8 cellular contexts compared by ENCODE assay signal in genomic region chr14:49863483-49864262, GRCh38. TPM values are rescaled to one million over a fixed set of nuclear protein-coding genes. Genes with fewer than 3 reads are reported as not detected.
DNase-seq lines count a peak whose midpoint lies in the region; ATAC-seq and TF ChIP-seq lines count a peak whose summit lies in the region.

No MANE protein-coding gene starts in this region.

- H4K20me1 ChIP-seq in DOHH2 (ENCODE audit: control insufficient read depth, insufficient read depth, low read depth, low read length), result no peaks in the 10 kb centered on the region
- H4K20me1 ChIP-seq in osteoblast (ENCODE audit: insufficient read depth, low read length), result no peaks in the 10 kb centered on the region

- peak overlapping the region; percentile 96 for H2AFZ ChIP-seq in osteoblast (ENCODE audit: low read length)

- H3K36me3 ChIP-seq in DOHH2 (ENCODE audit: control insufficient read depth, low read length) (peaks cover 5% of the 10 kb centered on the region), MG63 (no peaks in the 10 kb centered on the region), osteoblast (ENCODE audit: insufficient read depth, low read length) (no peaks in the 10 kb centered on the region)

- ATAC-seq in HG02759 (IDR thresholded peaks at IDR 0.05; ENCODE audit: unreplicated experiment), result no peak

- H3F3A ChIP-seq in DOHH2 (ENCODE audit: control insufficient read depth, insufficient read depth), result peaks cover 28% of the 10 kb centered on the region

- H3K4me1 ChIP-seq in DOHH2 (ENCODE audit: control insufficient read depth, low read length), result peaks cover 56% of the 10 kb centered on the region
- H3K4me1 ChIP-seq in osteoblast (ENCODE audit: insufficient read depth, low read length), result peaks cover 25% of the 10 kb centered on the region

- H3K4me3 ChIP-seq in DOHH2 (ENCODE audit: low read length), result peak overlapping the region; percentile 98
- peak overlapping the region; percentile 75 for H3K4me3 ChIP-seq in MG63
- peak overlapping the region; percentile 90 for H3K4me3 ChIP-seq in osteoblast (ENCODE audit: insufficient read depth, low read length)

- peak overlapping the region; percentile 86 for H3K4me2 ChIP-seq in DOHH2 (ENCODE audit: low read length)
- peak overlapping the region; percentile 100 for H3K4me2 ChIP-seq in osteoblast (ENCODE audit: insufficient read depth, low read length)

- H3K79me2 ChIP-seq in DOHH2 (ENCODE audit: control insufficient read depth, low read length), result peaks cover 15% of the 10 kb centered on the region
- no peaks in the 10 kb centered on the region for H3K79me2 ChIP-seq in osteoblast (ENCODE audit: insufficient read depth, low read length)

- TF ChIP-seq CTCF in DOHH2 (IDR thresholded peaks at IDR 0.05; ENCODE audit: low read depth, low read length, poor library complexity, severe bottlenecking) (no peak), osteoblast (IDR thresholded peaks at IDR 0.05; ENCODE audit: extremely low read depth, low read depth, low read length) (no peak)

- DNase-seq in MG63 (no peak), ecto neural progenitor cell (ENCODE audit: low spot score) (peak; percentile 18), osteoblast (ENCODE audit: insufficient read length, low spot score, missing footprints) (peak; percentile 1), retina (no peak), mesenteric fat pad (ENCODE audit: low spot score) (no peak)
- DNase-seq in activated naive CD4-positive, alpha-beta T cell treated with anti-CD3 and anti-CD28 coated beads, Interleukin-2, amount 50 U/mL, for 16 hours, result no peak

- H3K27me3 ChIP-seq in DOHH2 (ENCODE audit: control insufficient read depth, low read length) (no peaks in the 10 kb centered on the region), MG63 (no peaks in the 10 kb centered on the region), osteoblast (ENCODE audit: insufficient read depth, low read length) (no peaks in the 10 kb centered on the region)

- H3K9me3 ChIP-seq in DOHH2 (ENCODE audit: control insufficient read depth, insufficient read depth, low read length) (no peaks in the 10 kb centered on the region), MG63 (no peaks in the 10 kb centered on the region), osteoblast (ENCODE audit: low read depth, low read length) (no peaks in the 10 kb centered on the region)

- H3K9me2 ChIP-seq in DOHH2 (replicated peaks; ENCODE audit: control insufficient read depth, low read length), result no peaks in the 10 kb centered on the region

- H3K27ac ChIP-seq in DOHH2 (ENCODE audit: low read depth, low read length) (peak overlapping the region; percentile 87), osteoblast (ENCODE audit: low read depth, low read length) (peak overlapping the region; percentile 98)

RNA-seq across cellular contexts. Expression of gene NEMF, which starts 11.1 kb away (rescaled TPM):
- 30.0 and 50.6 TPM in 2 replicates for total RNA-seq in MG63 (2014; rRNA removed; shearing (Covaris generic); ENCODE audit: low replicate concordance)
- 51.3 and 54.3 TPM in 2 replicates for total RNA-seq in osteoblast
- 72.0 TPM for total RNA-seq in mesenteric fat pad

RNA-seq across cellular contexts. Expression of gene ARF6, which starts 29.2 kb away (rescaled TPM):
- total RNA-seq in MG63 (2014; rRNA removed; shearing (Covaris generic); ENCODE audit: low replicate concordance), result 24.1 and 32.6 TPM in 2 replicates
- total RNA-seq in osteoblast (58.6 and 63.9 TPM in 2 replicates), mesenteric fat pad (61.5 TPM)

Comparison
In these comparisons a context has a peak if more than half of its experiments do, and no peak if none do; other contexts are left out.
1. DNase-seq: peak in ecto neural progenitor cell (single experiment) and osteoblast (single experiment); none in MG63 (single experiment), retina (single experiment), mesenteric fat pad (single experiment) and activated naive CD4-positive, alpha-beta T cell treated with anti-CD3 and anti-CD28 coated beads, Interleukin-2, amount 50 U/mL, for 16 hours (single experiment).
2. Peak in every context shown above with its lines, with median percentiles within 50 percentile points of each other: H3K4me3 ChIP-seq.